In the genomic region with DNA sequence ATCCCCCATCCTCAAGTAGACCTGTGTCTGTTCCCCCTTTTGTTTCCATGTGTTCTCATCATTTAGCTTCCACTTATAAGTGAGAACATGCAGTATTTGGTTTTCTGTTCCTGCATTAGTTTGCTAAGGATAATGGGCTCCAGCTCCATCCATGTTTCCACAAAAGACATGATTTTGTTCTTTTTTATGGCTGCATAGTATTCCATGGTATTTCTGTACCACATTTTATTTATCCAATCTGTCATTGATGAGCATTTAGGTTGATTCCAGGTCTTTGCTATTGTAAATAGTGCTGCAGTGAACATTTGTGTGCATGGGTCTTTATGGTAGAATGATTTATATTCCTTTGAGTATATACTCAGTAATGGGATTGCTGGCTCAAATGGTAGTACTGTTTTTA, we compare ENCODE assay signal across 6 cellular contexts.
DNase-seq lines count a peak whose midpoint lies in the region; TF ChIP-seq lines count a peak whose summit lies in the region.
"Not testable (repeated sequence)": the region's sequence is repeated elsewhere in the genome, so short reads cannot be mapped to it uniquely, and the experiment has no call there.

No MANE protein-coding gene starts in this region.

- H3K9me2 ChIP-seq in PC-9 (ENCODE audit: insufficient read depth) = not testable (repeated sequence)

- H4K20me1 ChIP-seq in BLaER1; PC-9 (ENCODE audit: insufficient read depth): not testable (repeated sequence)

- not testable (repeated sequence) for DNase-seq in CD14-positive monocyte (ENCODE audit: low spot score); PC-9

- POLR2A ChIA-PET in HEK293 (lab: Yijun Ruan, JAX); PC-9 (lab: Charles Lee; ENCODE audit: unreplicated experiment): not testable (repeated sequence)

- H3K4me3 ChIP-seq in BLaER1; HEK293 (ENCODE audit: low read depth, low read length); PC-9; parathyroid adenoma (ENCODE audit: low read depth, low read length): not testable (repeated sequence)

- H3K27ac Mint-ChIP-seq in CD14-positive monocyte = peak overlapping the region; percentile 80 to 98 (median 94)

- H3K4me3 Mint-ChIP-seq in CD14-positive monocyte = not testable (repeated sequence)

- intact Hi-C loops in CD14-positive monocyte (cut with micrococcal nuclease); PC-9 (cut with micrococcal nuclease; ENCODE audit: unreplicated experiment): not testable (repeated sequence)

- H3K36me3 Mint-ChIP-seq in CD14-positive monocyte = peaks cover 0 to 10% of the 10 kb centered on the region in 2 donors

- H2AFZ ChIP-seq in PC-9, parathyroid adenoma: not testable (repeated sequence)

- H3K9ac ChIP-seq in BLaER1, parathyroid adenoma: not testable (repeated sequence)

- not testable (repeated sequence) for H3K36me3 ChIP-seq in BLaER1; HEK293 (ENCODE audit: control insufficient read depth in 2 of 2, insufficient read depth in 1 of 2, low read length in 2 of 2); PC-9 (ENCODE audit: low read depth); parathyroid adenoma (ENCODE audit: control insufficient read depth, insufficient read depth, low read length)

- H3K79me2 ChIP-seq in PC-9 (ENCODE audit: low read depth); parathyroid adenoma: not testable (repeated sequence)

- H3K27ac ChIP-seq in BLaER1; HEK293 (ENCODE audit: extremely low read depth, low read depth, low read length); parathyroid adenoma: not testable (repeated sequence)
- peak overlapping the region; percentile 50 for H3K27ac ChIP-seq in PC-9
- peak overlapping the region; percentile 97 for H3K27ac ChIP-seq in VCaP

- not testable (repeated sequence) for TF ChIP-seq CTCF in CD14-positive monocyte (IDR thresholded peaks at IDR 0.05); HEK293 (tag by site-specific recombination; IDR thresholded peaks at IDR 0.05); PC-9 (conservative IDR thresholded peaks at IDR 0.05); VCaP (conservative IDR thresholded peaks at IDR 0.05); parathyroid adenoma (IDR thresholded peaks at IDR 0.05)

- not testable (repeated sequence) for H3K27me3 Mint-ChIP-seq in CD14-positive monocyte (ENCODE audit: low read depth in 3 of 3)

- not testable (repeated sequence) for BruUV-seq in PC-9 (replicated peaks; lab: Mats Ljungman, UMichigan)

- not testable (repeated sequence) for H3K9me3 Mint-ChIP-seq in CD14-positive monocyte

- H3K9me3 ChIP-seq in BLaER1; HEK293 (ENCODE audit: control insufficient read depth, insufficient read depth, low read depth, low read length); PC-9 (ENCODE audit: insufficient read depth, low read depth); parathyroid adenoma (ENCODE audit: control insufficient read depth, low read length): not testable (repeated sequence)

- peaks cover 87% of the 10 kb centered on the region for H3K4me1 Mint-ChIP-seq in CD14-positive monocyte

- H3K4me2 ChIP-seq in BLaER1 = peak overlapping the region; percentile 51
- H3K4me2 ChIP-seq in PC-9 = peak overlapping the region; percentile 52
- peak overlapping the region; percentile 73 for H3K4me2 ChIP-seq in parathyroid adenoma (ENCODE audit: low read length)

- H3K4me1 ChIP-seq in BLaER1 (peaks cover 60% of the 10 kb centered on the region), PC-9 (replicated peaks; ENCODE audit: insufficient read depth) (peaks cover 38% of the 10 kb centered on the region), parathyroid adenoma (peaks cover 29% of the 10 kb centered on the region)
- not testable (repeated sequence) for H3K4me1 ChIP-seq in HEK293 (ENCODE audit: control insufficient read depth, insufficient read depth, low read length)

- peaks cover 38% of the 10 kb centered on the region for H3F3A ChIP-seq in PC-9 (ENCODE audit: insufficient read depth, low read depth)

- not testable (repeated sequence) for H3K27me3 ChIP-seq in BLaER1; PC-9 (ENCODE audit: insufficient read depth, low read depth); parathyroid adenoma (ENCODE audit: control insufficient read depth, insufficient read depth, low read length)

- CTCF ChIA-PET in HEK293 (lab: Yijun Ruan, JAX); PC-9 (lab: Charles Lee): not testable (repeated sequence)

TF ChIP-seq in HEK293, 187 proteins besides CTCF, POLR2A, EP300 and RAD21:
- TF ChIP-seq, protein P1, sequence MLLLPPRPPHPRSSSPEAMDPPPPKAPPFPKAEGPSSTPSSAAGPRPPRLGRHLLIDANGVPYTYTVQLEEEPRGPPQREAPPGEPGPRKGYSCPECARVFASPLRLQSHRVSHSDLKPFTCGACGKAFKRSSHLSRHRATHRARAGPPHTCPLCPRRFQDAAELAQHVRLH (tag by site-specific recombination; IDR thresholded peaks at IDR 0.05) = peak; percentile 84
- TF ChIP-seq ZNF146 (tag by site-specific recombination; IDR thresholded peaks at IDR 0.05) = peak; percentile 98
